15 cellular contexts compared by ENCODE assay signal in genomic region chr1:218837051-218837450, GRCh38.
"Had no signal": no experiment of that assay in that cellular context is flagged by ENCODE, and none has a peak within 500 bp of the region (broad histone marks: within the 10 kb centered on the region; RNA-seq: fewer than 3 reads in every experiment).

No MANE protein-coding gene starts in this region.

- DNase-seq: activated CD4-positive, alpha-beta T cell treated with anti-CD3 and anti-CD28 coated beads, Interleukin-2, amount 10 ng/mL, durations not matched to agents 7 days and 5 days; activated naive CD4-positive, alpha-beta T cell treated with anti-CD3 and anti-CD28 coated beads, Interleukin-2, amount 10 ng/mL, durations not matched to agents 7 days and 5 days; erythroblast; foreskin melanocyte; mesendoderm; occipital lobe; stimulated activated CD4-positive, alpha-beta T cell treated with anti-CD3 and anti-CD28 coated beads, Interleukin-15, amount 100 ng/mL, for 24 hours; stimulated activated CD4-positive, alpha-beta T cell treated with anti-CD3 and anti-CD28 coated beads, Interleukin-4, amount 100 ng/mL, for 1 hour; stimulated activated naive B cell treated with anti-CD40 and anti-IgM and Interleukin-4, amounts not matched to agents 10 μg/mL and 1 μg/mL and 100 μg/mL, for 72 hours; substantia nigra had no signal

- H3K4me3 ChIP-seq: ascending aorta, right atrium auricular region, skin epidermis, tibial nerve, vagina had no signal
